Comparison of ENCODE assay signal across 1 cellular context in genomic region chr1:109134423-109134822, GRCh38.
A peak's percentile ranks its signal among the peaks of the same experiment; 100 is the strongest.
TF ChIP-seq lines count a peak whose summit lies in the region.

No MANE protein-coding gene starts in this region.

TF ChIP-seq in HEK293, 187 proteins besides CTCF, POLR2A, EP300 and RAD21 (continued from another document):
- TF ChIP-seq PRDM10 (tag by site-specific recombination; IDR thresholded peaks at IDR 0.05) (no peak), ZNF701 (tag by site-specific recombination; IDR thresholded peaks at IDR 0.05) (no peak), ZNF776 (tag by site-specific recombination; IDR thresholded peaks at IDR 0.05; ENCODE audit: borderline replicate concordance) (no peak), MZF1 (tag by site-specific recombination; IDR thresholded peaks at IDR 0.05; ENCODE audit: borderline replicate concordance) (no peak), ZNF214 (tag by site-specific recombination; IDR thresholded peaks at IDR 0.05; ENCODE audit: borderline replicate concordance) (no peak), MEIS1 (CRISPR knock-in tag; IDR thresholded peaks at IDR 0.05; ENCODE audit: borderline replicate concordance) (no peak), ZNF629 (tag by site-specific recombination; IDR thresholded peaks at IDR 0.05) (no peak), IKZF3 (tag by site-specific recombination; IDR thresholded peaks at IDR 0.05) (no peak), KLF8 (tag by site-specific recombination; IDR thresholded peaks at IDR 0.05) (no peak), ZNF449 (tag by site-specific recombination; IDR thresholded peaks at IDR 0.05) (0 out of 2 replicates have a peak, but pooled peaks have one; percentile 35), YY2 (tag by site-specific recombination; IDR thresholded peaks at IDR 0.05) (no peak), ZNF677 (tag by site-specific recombination; IDR thresholded peaks at IDR 0.05) (peak; percentile 18; the same call in 1 of the 2 replicates), ZNF548 (tag by site-specific recombination; IDR thresholded peaks at IDR 0.05) (no peak), GLIS2 (tag by site-specific recombination; IDR thresholded peaks at IDR 0.05) (no peak), ZNF341 (tag by site-specific recombination; IDR thresholded peaks at IDR 0.05; ENCODE audit: low read depth) (peak; percentile 36; the same call in 1 of the 2 replicates), ZFP3 (tag by site-specific recombination; IDR thresholded peaks at IDR 0.05; ENCODE audit: low read depth) (no peak), ZNF211 (tag by site-specific recombination; IDR thresholded peaks at IDR 0.05; ENCODE audit: low read depth) (no peak), ZNF404 (tag by site-specific recombination; IDR thresholded peaks at IDR 0.05) (no peak), ZNF366 (tag by site-specific recombination; conservative IDR thresholded peaks at IDR 0.05) (no peak), ZIC2 (tag by site-specific recombination; IDR thresholded peaks at IDR 0.05) (peak; percentile 96), FEZF1 (tag by site-specific recombination; IDR thresholded peaks at IDR 0.05) (peak; percentile 84), ZNF148 (tag by site-specific recombination; IDR thresholded peaks at IDR 0.05; ENCODE audit: borderline replicate concordance) (no peak), SCRT1 (tag by site-specific recombination; IDR thresholded peaks at IDR 0.05; ENCODE audit: borderline replicate concordance) (peak; percentile 43; the same call in 1 of the 2 replicates), ZNF174 (tag by site-specific recombination; IDR thresholded peaks at IDR 0.05) (no peak), ZNF707 (tag by site-specific recombination; IDR thresholded peaks at IDR 0.05) (no peak)
- TF ChIP-seq, protein P1, sequence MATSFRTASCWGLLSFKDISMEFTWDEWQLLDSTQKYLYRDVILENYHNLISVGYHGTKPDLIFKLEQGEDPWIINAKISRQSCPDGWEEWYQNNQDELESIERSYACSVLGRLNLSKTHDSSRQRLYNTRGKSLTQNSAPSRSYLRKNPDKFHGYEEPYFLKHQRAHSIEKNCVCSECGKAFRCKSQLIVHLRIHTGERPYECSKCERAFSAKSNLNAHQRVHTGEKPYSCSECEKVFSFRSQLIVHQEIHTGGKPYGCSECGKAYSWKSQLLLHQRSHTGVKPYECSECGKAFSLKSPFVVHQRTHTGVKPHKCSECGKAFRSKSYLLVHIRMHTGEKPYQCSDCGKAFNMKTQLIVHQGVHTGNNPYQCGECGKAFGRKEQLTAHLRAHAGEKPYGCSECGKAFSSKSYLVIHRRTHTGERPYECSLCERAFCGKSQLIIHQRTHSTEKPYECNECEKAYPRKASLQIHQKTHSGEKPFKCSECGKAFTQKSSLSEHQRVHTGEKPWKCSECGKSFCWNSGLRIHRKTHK (tag by site-specific recombination; IDR thresholded peaks at IDR 0.05), result no peak
- TF ChIP-seq, protein P2, sequence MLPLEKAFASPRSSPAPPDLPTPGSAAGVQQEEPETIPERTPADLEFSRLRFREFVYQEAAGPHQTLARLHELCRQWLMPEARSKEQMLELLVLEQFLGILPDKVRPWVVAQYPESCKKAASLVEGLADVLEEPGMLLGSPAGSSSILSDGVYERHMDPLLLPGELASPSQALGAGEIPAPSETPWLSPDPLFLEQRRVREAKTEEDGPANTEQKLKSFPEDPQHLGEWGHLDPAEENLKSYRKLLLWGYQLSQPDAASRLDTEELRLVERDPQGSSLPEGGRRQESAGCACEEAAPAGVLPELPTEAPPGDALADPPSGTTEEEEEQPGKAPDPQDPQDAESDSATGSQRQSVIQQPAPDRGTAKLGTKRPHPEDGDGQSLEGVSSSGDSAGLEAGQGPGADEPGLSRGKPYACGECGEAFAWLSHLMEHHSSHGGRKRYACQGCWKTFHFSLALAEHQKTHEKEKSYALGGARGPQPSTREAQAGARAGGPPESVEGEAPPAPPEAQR (tag by site-specific recombination; IDR thresholded peaks at IDR 0.05), result no peak
- TF ChIP-seq, protein P3, sequence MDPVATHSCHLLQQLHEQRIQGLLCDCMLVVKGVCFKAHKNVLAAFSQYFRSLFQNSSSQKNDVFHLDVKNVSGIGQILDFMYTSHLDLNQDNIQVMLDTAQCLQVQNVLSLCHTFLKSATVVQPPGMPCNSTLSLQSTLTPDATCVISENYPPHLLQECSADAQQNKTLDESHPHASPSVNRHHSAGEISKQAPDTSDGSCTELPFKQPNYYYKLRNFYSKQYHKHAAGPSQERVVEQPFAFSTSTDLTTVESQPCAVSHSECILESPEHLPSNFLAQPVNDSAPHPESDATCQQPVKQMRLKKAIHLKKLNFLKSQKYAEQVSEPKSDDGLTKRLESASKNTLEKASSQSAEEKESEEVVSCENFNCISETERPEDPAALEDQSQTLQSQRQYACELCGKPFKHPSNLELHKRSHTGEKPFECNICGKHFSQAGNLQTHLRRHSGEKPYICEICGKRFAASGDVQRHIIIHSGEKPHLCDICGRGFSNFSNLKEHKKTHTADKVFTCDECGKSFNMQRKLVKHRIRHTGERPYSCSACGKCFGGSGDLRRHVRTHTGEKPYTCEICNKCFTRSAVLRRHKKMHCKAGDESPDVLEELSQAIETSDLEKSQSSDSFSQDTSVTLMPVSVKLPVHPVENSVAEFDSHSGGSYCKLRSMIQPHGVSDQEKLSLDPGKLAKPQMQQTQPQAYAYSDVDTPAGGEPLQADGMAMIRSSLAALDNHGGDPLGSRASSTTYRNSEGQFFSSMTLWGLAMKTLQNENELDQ (tag by site-specific recombination; IDR thresholded peaks at IDR 0.05; ENCODE audit: low read depth), result no peak
- TF ChIP-seq, protein P4, sequence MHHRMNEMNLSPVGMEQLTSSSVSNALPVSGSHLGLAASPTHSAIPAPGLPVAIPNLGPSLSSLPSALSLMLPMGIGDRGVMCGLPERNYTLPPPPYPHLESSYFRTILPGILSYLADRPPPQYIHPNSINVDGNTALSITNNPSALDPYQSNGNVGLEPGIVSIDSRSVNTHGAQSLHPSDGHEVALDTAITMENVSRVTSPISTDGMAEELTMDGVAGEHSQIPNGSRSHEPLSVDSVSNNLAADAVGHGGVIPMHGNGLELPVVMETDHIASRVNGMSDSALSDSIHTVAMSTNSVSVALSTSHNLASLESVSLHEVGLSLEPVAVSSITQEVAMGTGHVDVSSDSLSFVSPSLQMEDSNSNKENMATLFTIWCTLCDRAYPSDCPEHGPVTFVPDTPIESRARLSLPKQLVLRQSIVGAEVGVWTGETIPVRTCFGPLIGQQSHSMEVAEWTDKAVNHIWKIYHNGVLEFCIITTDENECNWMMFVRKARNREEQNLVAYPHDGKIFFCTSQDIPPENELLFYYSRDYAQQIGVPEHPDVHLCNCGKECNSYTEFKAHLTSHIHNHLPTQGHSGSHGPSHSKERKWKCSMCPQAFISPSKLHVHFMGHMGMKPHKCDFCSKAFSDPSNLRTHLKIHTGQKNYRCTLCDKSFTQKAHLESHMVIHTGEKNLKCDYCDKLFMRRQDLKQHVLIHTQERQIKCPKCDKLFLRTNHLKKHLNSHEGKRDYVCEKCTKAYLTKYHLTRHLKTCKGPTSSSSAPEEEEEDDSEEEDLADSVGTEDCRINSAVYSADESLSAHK (tag by site-specific recombination; IDR thresholded peaks at IDR 0.05), result peak; percentile 31; the same call in 1 of the 2 replicates
- TF ChIP-seq, protein P5, sequence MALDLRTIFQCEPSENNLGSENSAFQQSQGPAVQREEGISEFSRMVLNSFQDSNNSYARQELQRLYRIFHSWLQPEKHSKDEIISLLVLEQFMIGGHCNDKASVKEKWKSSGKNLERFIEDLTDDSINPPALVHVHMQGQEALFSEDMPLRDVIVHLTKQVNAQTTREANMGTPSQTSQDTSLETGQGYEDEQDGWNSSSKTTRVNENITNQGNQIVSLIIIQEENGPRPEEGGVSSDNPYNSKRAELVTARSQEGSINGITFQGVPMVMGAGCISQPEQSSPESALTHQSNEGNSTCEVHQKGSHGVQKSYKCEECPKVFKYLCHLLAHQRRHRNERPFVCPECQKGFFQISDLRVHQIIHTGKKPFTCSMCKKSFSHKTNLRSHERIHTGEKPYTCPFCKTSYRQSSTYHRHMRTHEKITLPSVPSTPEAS (tag by site-specific recombination; IDR thresholded peaks at IDR 0.05), result no peak
- TF ChIP-seq, protein P6, sequence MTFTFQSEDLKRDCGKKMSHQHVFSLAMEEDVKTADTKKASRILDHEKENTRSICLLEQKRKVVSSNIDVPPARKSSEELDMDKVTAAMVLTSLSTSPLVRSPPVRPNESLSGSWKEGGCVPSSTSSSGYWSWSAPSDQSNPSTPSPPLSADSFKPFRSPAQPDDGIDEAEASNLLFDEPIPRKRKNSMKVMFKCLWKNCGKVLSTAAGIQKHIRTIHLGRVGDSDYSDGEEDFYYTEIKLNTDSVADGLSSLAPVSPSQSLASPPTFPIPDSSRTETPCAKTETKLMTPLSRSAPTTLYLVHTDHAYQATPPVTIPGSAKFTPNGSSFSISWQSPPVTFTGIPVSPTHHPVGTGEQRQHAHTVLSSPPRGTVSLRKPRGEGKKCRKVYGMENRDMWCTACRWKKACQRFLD (tag by site-specific recombination; IDR thresholded peaks at IDR 0.05), result no peak
